23 cellular contexts compared by ENCODE assay signal in genomic region chr9:71891557-71892189, GRCh38. TPM values are rescaled to one million over a fixed set of nuclear protein-coding genes. Genes with fewer than 3 reads are reported as not detected.
DNase-seq lines count a peak whose midpoint lies in the region; ATAC-seq, FAIRE-seq and TF ChIP-seq lines count a peak whose summit lies in the region.
"Had no signal": no experiment of that assay in that cellular context is flagged by ENCODE, and none has a peak within 500 bp of the region (broad histone marks: within the 10 kb centered on the region; RNA-seq: fewer than 3 reads in every experiment).

No MANE protein-coding gene starts in this region.

- no peak for FAIRE-seq in small intestine (lab: Jason Lieb, UNC)
- FAIRE-seq: D721Med, G401.6, GM12892 had no signal

- BruUV-seq in PC-9 (replicated peaks; lab: Mats Ljungman, UMichigan): TSS peak; percentile 10

- H3K9me3 ChIP-seq in PC-9 (ENCODE audit: insufficient read depth, low read depth): no peaks in the 10 kb centered on the region
- H3K9me3 ChIP-seq in small intestine (ENCODE audit: control insufficient read depth, low read depth): no peaks in the 10 kb centered on the region
- H3K9me3 ChIP-seq in CD4-positive, alpha-beta memory T cell (ENCODE audit: control insufficient read depth in 1 of 2, low read length in 2 of 2): no peaks in the 10 kb centered on the region
- H3K9me3 ChIP-seq: BE2C, left lung, suprapubic skin had no signal

- no peak for TF ChIP-seq CTCF in PC-9 (conservative IDR thresholded peaks at IDR 0.05)

- H3K27me3 ChIP-seq in PC-9 (ENCODE audit: insufficient read depth, low read depth): no peaks in the 10 kb centered on the region
- H3K27me3 ChIP-seq in small intestine (ENCODE audit: control insufficient read depth in 2 of 2, insufficient read depth in 2 of 2, low read length in 2 of 2): no peaks in the 10 kb centered on the region
- H3K27me3 ChIP-seq in CD4-positive, alpha-beta memory T cell (ENCODE audit: insufficient read depth, low read length): no peaks in the 10 kb centered on the region
- H3K27me3 ChIP-seq: BE2C, left lung, suprapubic skin had no signal

- no peaks in the 10 kb centered on the region for H3K4me1 ChIP-seq in PC-9 (replicated peaks; ENCODE audit: insufficient read depth)
- H3K4me1 ChIP-seq in small intestine (ENCODE audit: control insufficient read depth in 2 of 2, insufficient read depth in 1 of 2, low read depth in 1 of 2, low read length in 1 of 2): peaks cover 3 to 12% of the 10 kb centered on the region in 2 donors
- H3K4me1 ChIP-seq in CD4-positive, alpha-beta memory T cell (ENCODE audit: insufficient read depth, low read length): peaks cover 35% of the 10 kb centered on the region
- H3K4me1 ChIP-seq: BE2C had no signal

- no peak overlapping the region for H3K4me2 ChIP-seq in PC-9

- H3K27ac Mint-ChIP-seq in CD4-positive, alpha-beta memory T cell: peak overlapping the region in 1 of 7 donors; percentile 73
- H3K27ac Mint-ChIP-seq: activated CD4-positive, alpha-beta memory T cell treated with anti-CD3 and anti-CD28 coated beads for 36 hours had no signal

- no peak overlapping the region for H3K4me3 ChIP-seq in PC-9
- H3K4me3 ChIP-seq in small intestine (ENCODE audit: low read depth in 1 of 2, low read length in 2 of 2): no peak overlapping the region
- no peak overlapping the region for H3K4me3 ChIP-seq in CD4-positive, alpha-beta memory T cell (ENCODE audit: low read length in 2 of 2)
- H3K4me3 ChIP-seq: left lung, suprapubic skin had no signal

- H3K9me3 Mint-ChIP-seq in CD4-positive, alpha-beta memory T cell: no peaks in the 10 kb centered on the region
- H3K9me3 Mint-ChIP-seq: activated CD4-positive, alpha-beta memory T cell treated with anti-CD3 and anti-CD28 coated beads for 36 hours had no signal

- H3K79me2 ChIP-seq in PC-9 (ENCODE audit: low read depth): peaks cover 78% of the 10 kb centered on the region

- CTCF ChIA-PET in PC-9 (lab: Charles Lee): interaction anchor here (0.6 kb wide), 1 partner anchor 152 kb away, joined by 4 read pairs; no protein-coding TSS in a partner anchor
- CTCF ChIA-PET in CD4-positive, alpha-beta memory T cell (lab: Charles Lee; ENCODE audit: partially characterized antibody): interaction anchor here (1.0 to 1.7 kb wide), 4 partner anchors 12 to 108 kb away, joined by 3 to 7 read pairs (median 4); partner anchors contain the start of genes ABHD17B and C9orf85

- no peak overlapping the region for H3K4me3 Mint-ChIP-seq in CD4-positive, alpha-beta memory T cell
- H3K4me3 Mint-ChIP-seq: activated CD4-positive, alpha-beta memory T cell treated with anti-CD3 and anti-CD28 coated beads for 36 hours had no signal

- WGBS in small intestine, 3 donors: 39 to 65% (median 56%) methylated on average over 4 of the region's 4 CpGs

- no peaks in the 10 kb centered on the region for H3F3A ChIP-seq in PC-9 (ENCODE audit: insufficient read depth, low read depth)

- H3K4me1 Mint-ChIP-seq in CD4-positive, alpha-beta memory T cell: peaks cover 32 to 45% (median 39%) of the 10 kb centered on the region in 4 donors

- ATAC-seq in GM18868 (IDR thresholded peaks at IDR 0.05; ENCODE audit: unreplicated experiment) (peak; percentile 62), HG02678 (IDR thresholded peaks at IDR 0.05; ENCODE audit: unreplicated experiment) (peak; percentile 49)
- ATAC-seq: left lung had no signal

- no peaks in the 10 kb centered on the region for H3K36me3 Mint-ChIP-seq in CD4-positive, alpha-beta memory T cell
- H3K36me3 Mint-ChIP-seq: activated CD4-positive, alpha-beta memory T cell treated with anti-CD3 and anti-CD28 coated beads for 36 hours had no signal

- H2AFZ ChIP-seq in PC-9: no peak overlapping the region
- H2AFZ ChIP-seq: parathyroid adenoma had no signal

- H3K27ac ChIP-seq in PC-9 (no peak overlapping the region), small intestine (ENCODE audit: low read depth in 1 of 2, low read length in 1 of 2) (no peak overlapping the region)
- no peak overlapping the region for H3K27ac ChIP-seq in CD4-positive, alpha-beta memory T cell (ENCODE audit: low read depth, low read length)
- H3K27ac ChIP-seq: left lung, parathyroid adenoma, suprapubic skin had no signal

- intact Hi-C loops in PC-9 (cut with micrococcal nuclease; ENCODE audit: unreplicated experiment): no loop called here
- intact Hi-C loops in CD4-positive, alpha-beta memory T cell (cut with micrococcal nuclease): no loop called here

- no peak for DNase-seq in PC-9
- peak; percentile 27 for DNase-seq in small intestine
- no peak for DNase-seq in AML-193 (lab: John Stamatoyannopoulos, UW)
- no peak for DNase-seq in stimulated activated CD4-positive, alpha-beta T cell treated with anti-CD3 and anti-CD28 coated beads, Interleukin-15, amount 100 ng/mL, for 24 hours
- no peak for DNase-seq in CD4-positive, alpha-beta memory T cell
- DNase-seq: activated CD4-positive, alpha-beta memory T cell treated with anti-CD3 and anti-CD28 coated beads for 36 hours; activated naive CD4-positive, alpha-beta T cell; aorta; BE2C; effector memory CD4-positive, alpha-beta T cell; glutamatergic neuron; KG1; left lung; NCI-H2081; NCI-H446 treated with DMSO at 0.1 percent for 48 hours; stimulated activated CD4-positive, alpha-beta T cell treated with anti-CD3 and anti-CD28 coated beads, Interleukin-4, amount 100 ng/mL, for 1 hour had no signal

- H3K36me3 ChIP-seq in PC-9 (ENCODE audit: low read depth): no peaks in the 10 kb centered on the region; the same call in 1 of the 2 replicates
- no peaks in the 10 kb centered on the region for H3K36me3 ChIP-seq in small intestine (ENCODE audit: control insufficient read depth in 2 of 2, insufficient read depth in 2 of 2, low read length in 2 of 2)
- H3K36me3 ChIP-seq in CD4-positive, alpha-beta memory T cell (ENCODE audit: insufficient read depth, low read length): no peaks in the 10 kb centered on the region
- H3K36me3 ChIP-seq: BE2C, left lung, suprapubic skin had no signal

- POLR2A ChIA-PET in PC-9 (lab: Charles Lee; ENCODE audit: unreplicated experiment): interaction anchor here (0.6 kb wide), 1 partner anchor 860 kb away, joined by 14 read pairs; no protein-coding TSS in a partner anchor
- POLR2A ChIA-PET in CD4-positive, alpha-beta memory T cell (lab: Charles Lee; ENCODE audit: partially characterized antibody): no interaction called here

- no peaks in the 10 kb centered on the region for H3K9me2 ChIP-seq in PC-9 (ENCODE audit: insufficient read depth)

- H4K20me1 ChIP-seq in PC-9 (ENCODE audit: insufficient read depth): no peaks in the 10 kb centered on the region; the same call in 1 of the 2 replicates

- H3K27me3 Mint-ChIP-seq in CD4-positive, alpha-beta memory T cell: no peaks in the 10 kb centered on the region
- H3K27me3 Mint-ChIP-seq: activated CD4-positive, alpha-beta memory T cell treated with anti-CD3 and anti-CD28 coated beads for 36 hours had no signal

RNA-seq across cellular contexts. Expression of gene ABHD17B, which starts 19.3 kb away (rescaled TPM):
- total RNA-seq in PC-9 (2021): 21.9 and 22.8 TPM in 2 replicates
- polyA plus RNA-seq in small intestine: 10 to 100 TPM; 12.5 to 28.0 (median 21.9) TPM
- 10 to 100 TPM; 16.6 to 18.4 TPM for total RNA-seq in CD4-positive, alpha-beta memory T cell
- polyA plus RNA-seq in CD4-positive, alpha-beta memory T cell: 10 to 100 TPM; 16.6 to 20.8 TPM

RNA-seq across cellular contexts. Expression of gene C9orf85, which starts 19.8 kb away (rescaled TPM):
- total RNA-seq in PC-9 (2021): 16.8 and 19.0 TPM in 2 replicates
- 10 to 100 TPM; 14.1 to 35.7 (median 22.1) TPM for polyA plus RNA-seq in small intestine
- total RNA-seq in CD4-positive, alpha-beta memory T cell: 10 to 100 TPM in 1 of 2 experiments, 1 to 10 TPM in 1; 8.2 to 10.6 TPM
- polyA plus RNA-seq in CD4-positive, alpha-beta memory T cell: 10 to 100 TPM; 10.5 to 10.9 TPM
